In the genomic region with DNA sequence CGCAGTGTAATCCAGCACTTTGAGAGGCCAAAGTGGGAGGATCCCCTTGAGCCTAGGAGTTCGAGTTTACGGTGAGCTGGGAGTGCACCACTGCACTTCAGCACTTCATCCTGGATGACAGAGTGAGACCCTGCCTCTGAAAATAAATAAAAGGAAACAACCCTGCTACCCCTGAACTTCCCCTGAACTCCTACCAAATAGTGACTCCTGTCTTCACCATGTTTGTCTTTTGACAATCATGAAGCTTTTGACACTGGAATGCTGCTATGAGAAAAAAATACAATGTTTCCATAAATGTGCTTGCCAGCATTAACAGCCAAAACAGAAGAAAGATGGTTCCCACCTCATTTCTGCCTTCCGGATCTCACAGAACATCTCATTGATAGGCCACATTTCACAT, we compare ENCODE assay signal across 13 cellular contexts. TPM values are rescaled to one million over a fixed set of nuclear protein-coding genes. Genes with fewer than 3 reads are reported as not detected.
A peak's percentile ranks its signal among the peaks of the same experiment; 100 is the strongest.
DNase-seq lines count a peak whose midpoint lies in the region; ATAC-seq and TF ChIP-seq lines count a peak whose summit lies in the region.
"Had no signal": no experiment of that assay in that cellular context is flagged by ENCODE, and none has a peak within 500 bp of the region (broad histone marks: within the 10 kb centered on the region; RNA-seq: fewer than 3 reads in every experiment).

No MANE protein-coding gene starts in this region.

- no peak for ATAC-seq in GM18858 (IDR thresholded peaks at IDR 0.05; ENCODE audit: unreplicated experiment)

- H3K4me2 ChIP-seq in H9 (ENCODE audit: insufficient read depth, insufficient read length, low read length), result no peak overlapping the region
- H3K4me2 ChIP-seq: BLaER1 treated with 17β-estradiol and CSF1 and Interleukin-3, amounts not matched to agents 10 nM and 100 nM had no signal

- no peak overlapping the region for H3K9ac ChIP-seq in H9 (ENCODE audit: extremely low read depth, insufficient read length, low read length)
- H3K9ac ChIP-seq: BLaER1 treated with 17β-estradiol and CSF1 and Interleukin-3, amounts not matched to agents 10 nM and 100 nM had no signal

- no peak for TF ChIP-seq CTCF in H9 (conservative IDR thresholded peaks at IDR 0.05)
- no peak for TF ChIP-seq CTCF in testis (IDR thresholded peaks at IDR 0.05)
- no peak for TF ChIP-seq CTCF in adrenal gland (IDR thresholded peaks at IDR 0.05)

- TF ChIP-seq POLR2A in testis (IDR thresholded peaks at IDR 0.05), result no peak
- TF ChIP-seq POLR2A in adrenal gland (IDR thresholded peaks at IDR 0.05), result no peak

- WGBS in H9 (ENCODE audit: extremely low coverage, insufficient read length, low lambda C conversion rate), result no CpG with 5 or more reads among the region's 4 CpGs
- 55 to 56% methylated on average over 4 of the region's 4 CpGs for WGBS in testis, 2 donors
- 76 to 89% (median 85%) methylated on average over 4 of the region's 4 CpGs for WGBS in adrenal gland, 4 donors

- DNase-seq in H9, result no peak
- DNase-seq in dermis blood vessel endothelial cell, result peak; percentile 17
- DNase-seq in left kidney (ENCODE audit: low read depth, low spot score), result peak; percentile 61
- DNase-seq in testis, result no peak
- no peak for DNase-seq in adrenal gland
- no peak for DNase-seq in NCI-H187 (lab: John Stamatoyannopoulos, UW)
- DNase-seq: ACHN; CD4-positive, CD25-positive, alpha-beta regulatory T cell; DMS53; GOT3 had no signal

- no peaks in the 10 kb centered on the region for H3K79me2 ChIP-seq in H9 (ENCODE audit: insufficient read depth, low read length)

- H3K79me1 ChIP-seq in H9 (ENCODE audit: insufficient read depth, low read depth, low read length, poor library complexity, severe bottlenecking), result peaks cover 3% of the 10 kb centered on the region

- peaks cover 5 to 6% of the 10 kb centered on the region in 2 experiments; a peak in 3 of 4 replicates for H3K4me1 Mint-ChIP-seq in H9
- H3K4me1 Mint-ChIP-seq: CD4-positive, CD25-positive, alpha-beta regulatory T cell had no signal

- no peaks in the 10 kb centered on the region for H3K23me2 ChIP-seq in H9 (ENCODE audit: insufficient read length, low read depth, low read length, poor library complexity, severe bottlenecking)

- H2AK5ac ChIP-seq in H9 (ENCODE audit: insufficient read length, low read length), result no peak overlapping the region

- H2BK15ac ChIP-seq in H9 (ENCODE audit: low read depth, low read length), result no peak overlapping the region

- H3K4me3 Mint-ChIP-seq in H9, result no peak overlapping the region
- H3K4me3 Mint-ChIP-seq: CD4-positive, CD25-positive, alpha-beta regulatory T cell had no signal

- H3K27ac Mint-ChIP-seq in H9, result peak overlapping the region in 1 of 3 experiments; percentile 32; a peak in 1 of 7 replicates
- H3K27ac Mint-ChIP-seq: CD4-positive, CD25-positive, alpha-beta regulatory T cell had no signal

- peak overlapping the region; percentile 20 for H2BK12ac ChIP-seq in H9 (ENCODE audit: insufficient read length, low read depth, low read length)

- H2BK5ac ChIP-seq in H9 (ENCODE audit: insufficient read length, low read length), result no peak overlapping the region

- H3K56ac ChIP-seq in H9 (ENCODE audit: insufficient read length, low read depth, low read length), result no peak overlapping the region

- no peak overlapping the region for H2BK120ac ChIP-seq in H9 (ENCODE audit: low read depth, low read length, poor library complexity, severe bottlenecking)

- no peak overlapping the region for H4K5ac ChIP-seq in H9 (ENCODE audit: insufficient read length, low read depth, low read length)

- no peak overlapping the region; the same call in 1 of the 2 replicates for H3K14ac ChIP-seq in H9 (ENCODE audit: insufficient read depth, low read length)

- no peak overlapping the region for H3K4me3 ChIP-seq in testis
- no peak overlapping the region for H3K4me3 ChIP-seq in adrenal gland
- H3K4me3 ChIP-seq: BLaER1 treated with 17β-estradiol and CSF1 and Interleukin-3, amounts not matched to agents 10 nM and 100 nM; HAP-1 had no signal

- H4K8ac ChIP-seq in H9 (replicated peaks; ENCODE audit: insufficient read length, low read depth, low read length), result no peak overlapping the region

- H3K18ac ChIP-seq in H9 (ENCODE audit: insufficient read length, low read depth, low read length), result no peak overlapping the region

- intact Hi-C loops in testis (cut with DNase I; ENCODE audit: low total_unique reads), result no loop called here
- intact Hi-C loops in adrenal gland (cut with DNase I), result no loop called here

- H3K27me3 ChIP-seq in H9 (ENCODE audit: insufficient read depth, low read length) (no peaks in the 10 kb centered on the region), testis (no peaks in the 10 kb centered on the region), adrenal gland (no peaks in the 10 kb centered on the region)
- H3K27me3 ChIP-seq: BLaER1 treated with 17β-estradiol and CSF1 and Interleukin-3, amounts not matched to agents 10 nM and 100 nM had no signal

- H3K9me3 Mint-ChIP-seq in H9, result no peaks in the 10 kb centered on the region
- H3K9me3 Mint-ChIP-seq: CD4-positive, CD25-positive, alpha-beta regulatory T cell had no signal

- no peaks in the 10 kb centered on the region for H3K27me3 Mint-ChIP-seq in H9 (ENCODE audit: low read depth)

- H3K4me1 ChIP-seq in H9 (ENCODE audit: insufficient read depth, low read length) (no peaks in the 10 kb centered on the region), testis (peaks cover 10% of the 10 kb centered on the region), adrenal gland (replicated peaks in 1 of 2) (no peaks in the 10 kb centered on the region)
- H3K4me1 ChIP-seq: BLaER1 treated with 17β-estradiol and CSF1 and Interleukin-3, amounts not matched to agents 10 nM and 100 nM had no signal

- H4K91ac ChIP-seq in H9 (ENCODE audit: insufficient read length, low read depth, low read length), result no peak overlapping the region

- no peaks in the 10 kb centered on the region for H4K20me1 ChIP-seq in H9 (ENCODE audit: control insufficient read depth, insufficient read depth, insufficient read length)
- H4K20me1 ChIP-seq: BLaER1 treated with 17β-estradiol and CSF1 and Interleukin-3, amounts not matched to agents 10 nM and 100 nM had no signal

- H2AFZ ChIP-seq in H9 (ENCODE audit: low read length), result no peak overlapping the region

- no peak overlapping the region for H2BK20ac ChIP-seq in H9 (ENCODE audit: low read depth, low read length, poor library complexity, severe bottlenecking)

- no peak overlapping the region for H3K23ac ChIP-seq in H9 (ENCODE audit: insufficient read length, low read depth, low read length)

- H3K27ac ChIP-seq in H9 (ENCODE audit: insufficient read length, low read depth, low read length) (no peak overlapping the region), testis (peak overlapping the region; percentile 54 to 63), adrenal gland (no peak overlapping the region)
- H3K27ac ChIP-seq: BLaER1 treated with 17β-estradiol and CSF1 and Interleukin-3, amounts not matched to agents 10 nM and 100 nM had no signal

- no peak overlapping the region for H3T11ph ChIP-seq in H9 (ENCODE audit: low read length)

- H3K9me3 ChIP-seq in H9 (ENCODE audit: control insufficient read depth, low read depth, low read length) (no peaks in the 10 kb centered on the region), testis (no peaks in the 10 kb centered on the region), adrenal gland (replicated peaks in 1 of 3) (no peaks in the 10 kb centered on the region)
- H3K9me3 ChIP-seq: BLaER1 treated with 17β-estradiol and CSF1 and Interleukin-3, amounts not matched to agents 10 nM and 100 nM; HAP-1 had no signal

- no peak overlapping the region for H3K4ac ChIP-seq in H9 (ENCODE audit: low read depth, low read length)

- peaks cover 3 to 11% (median 3%) of the 10 kb centered on the region in 3 experiments; a peak in 5 of 7 replicates for H3K36me3 Mint-ChIP-seq in H9 (ENCODE audit: insufficient read depth in 1 of 3, low read depth in 3 of 3)
- H3K36me3 Mint-ChIP-seq: CD4-positive, CD25-positive, alpha-beta regulatory T cell had no signal

- no peaks in the 10 kb centered on the region for H3K36me3 ChIP-seq in testis (ENCODE audit: low read depth, missing control alignments)
- H3K36me3 ChIP-seq in adrenal gland (replicated peaks in 1 of 2), result no peaks in the 10 kb centered on the region

RNA-seq across cellular contexts. Expression of a gene that starts 10.4 kb away (rescaled TPM):
- total RNA-seq in H9 (2021), result 11.1 and 11.3 TPM in 2 replicates
- total RNA-seq in dermis blood vessel endothelial cell, result 11.3 and 12.6 TPM in 2 replicates
- total RNA-seq in testis, result 10 to 100 TPM in 1 of 2 donors, 1 to 10 TPM in 1; 6.4 to 10.6 TPM
- 5.6 TPM for polyA plus RNA-seq in testis (ENCODE audit: insufficient read depth, low read depth, low replicate concordance)
- 1 to 10 TPM; 3.1 to 6.5 (median 5.2) TPM for total RNA-seq in adrenal gland
- polyA plus RNA-seq in adrenal gland, result 1 to 10 TPM; 1.3 to 8.3 (median 1.9) TPM
- polyA plus RNA-seq: CD4-positive, CD25-positive, alpha-beta regulatory T cell had no signal

Comparison
In these comparisons a context has a peak if more than half of its experiments do, and no peak if none do; other contexts are left out.
1. DNase-seq: peak in dermis blood vessel endothelial cell (single experiment) and left kidney (single experiment); none in H9 (single experiment), testis (single experiment), adrenal gland (0 of 7) and NCI-H187 (0 of 2).
2. H3K27ac ChIP-seq: peak in testis (2 of 2); none in H9 (single experiment) and adrenal gland (0 of 5).